10 cellular contexts compared by ENCODE assay signal in the genomic region with DNA sequence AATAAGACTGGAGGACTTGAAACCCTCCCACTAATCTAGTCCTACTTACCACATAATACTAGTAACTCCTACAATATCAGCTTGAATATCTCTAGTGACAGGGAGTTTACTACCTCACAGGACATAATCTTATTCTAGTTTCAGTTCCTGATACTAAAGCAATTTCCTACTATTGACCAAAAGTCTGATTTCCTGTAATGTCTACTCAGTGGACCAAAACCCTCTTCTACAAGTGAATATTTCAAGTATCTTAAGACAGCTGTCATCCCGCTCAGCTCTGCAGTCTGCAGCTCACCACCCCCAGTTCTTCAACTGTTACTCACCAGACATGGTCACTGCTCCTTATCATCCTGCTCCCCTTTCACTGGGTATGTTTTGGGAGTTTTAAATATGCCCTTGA.
DNase-seq lines count a peak whose midpoint lies in the region; ATAC-seq and TF ChIP-seq lines count a peak whose summit lies in the region.
"Had no signal": no experiment of that assay in that cellular context is flagged by ENCODE, and none has a peak within 500 bp of the region (broad histone marks: within the 10 kb centered on the region; RNA-seq: fewer than 3 reads in every experiment).

No MANE protein-coding gene starts in this region.

- POLR2A ChIA-PET in activated CD4-positive, alpha-beta T cell treated with anti-CD3 and anti-CD28 coated beads, Interleukin-2, amount 10 ng/mL, durations not matched to agents 7 days and 5 days (lab: Charles Lee): no interaction called here

- no peak for TF ChIP-seq POLR2A in right lobe of liver (IDR thresholded peaks at IDR 0.05)

- H3K27me3 Mint-ChIP-seq in activated CD4-positive, alpha-beta T cell treated with anti-CD3 and anti-CD28 coated beads, Interleukin-2, amount 10 ng/mL, durations not matched to agents 7 days and 5 days: peaks cover 1% of the 10 kb centered on the region

- intact Hi-C loops in right lobe of liver (cut with DNase I): no loop called here

- CTCF ChIA-PET in activated CD4-positive, alpha-beta T cell treated with anti-CD3 and anti-CD28 coated beads, Interleukin-2, amount 10 ng/mL, durations not matched to agents 7 days and 5 days (lab: Charles Lee): interaction anchor here (0.5 kb wide), 1 partner anchor 328 kb away, joined by 3 read pairs; no protein-coding TSS in a partner anchor

- no peaks in the 10 kb centered on the region for H3K9me3 ChIP-seq in right lobe of liver

- TF ChIP-seq CTCF in right lobe of liver (IDR thresholded peaks at IDR 0.05): no peak

- H3K27ac ChIP-seq in right lobe of liver: no peak overlapping the region

- ATAC-seq in GM18868 (IDR thresholded peaks at IDR 0.05; ENCODE audit: unreplicated experiment) (peak; percentile 89), GM21723 (IDR thresholded peaks at IDR 0.05; ENCODE audit: unreplicated experiment) (peak; percentile 83), HG03354 (IDR thresholded peaks at IDR 0.05; ENCODE audit: poor library complexity, severe bottlenecking, unreplicated experiment) (peak; percentile 95), right lobe of liver (no peak)

- H3K27ac Mint-ChIP-seq in activated CD4-positive, alpha-beta T cell treated with anti-CD3 and anti-CD28 coated beads, Interleukin-2, amount 10 ng/mL, durations not matched to agents 7 days and 5 days: no peak overlapping the region

- H3K4me3 Mint-ChIP-seq in activated CD4-positive, alpha-beta T cell treated with anti-CD3 and anti-CD28 coated beads, Interleukin-2, amount 10 ng/mL, durations not matched to agents 7 days and 5 days: no peak overlapping the region

- DNase-seq in myocyte (ENCODE audit: low read depth) (peak; percentile 26), AG20443 (ENCODE audit: low spot score) (no peak), right lobe of liver (no peak), NCI-H1694 treated with DMSO at 0.1 percent for 48 hours (lab: John Stamatoyannopoulos, UW) (no peak)
- DNase-seq in activated CD4-positive, alpha-beta T cell treated with anti-CD3 and anti-CD28 coated beads, Interleukin-2, amount 10 ng/mL, durations not matched to agents 7 days and 5 days: no peak
- DNase-seq: activated naive CD4-positive, alpha-beta T cell treated with anti-CD3 and anti-CD28 coated beads, Interleukin-2, amount 50 U/mL, for 16 hours; stimulated activated naive CD4-positive, alpha-beta T cell treated with Interleukin-2 at 50 U/mL for 16 hours had no signal

- H3K27me3 ChIP-seq in right lobe of liver: no peaks in the 10 kb centered on the region

- no peaks in the 10 kb centered on the region for H3K4me1 Mint-ChIP-seq in activated CD4-positive, alpha-beta T cell treated with anti-CD3 and anti-CD28 coated beads, Interleukin-2, amount 10 ng/mL, durations not matched to agents 7 days and 5 days

- 89% methylated on average over 1 of the region's 1 CpG for WGBS in right lobe of liver (ENCODE audit: insufficient coverage, low coverage, low lambda C conversion rate, missing lambda C conversion rate)

- no peak overlapping the region for H3K4me3 ChIP-seq in right lobe of liver

- no peaks in the 10 kb centered on the region for H3K9me3 Mint-ChIP-seq in activated CD4-positive, alpha-beta T cell treated with anti-CD3 and anti-CD28 coated beads, Interleukin-2, amount 10 ng/mL, durations not matched to agents 7 days and 5 days

- H3K36me3 Mint-ChIP-seq in activated CD4-positive, alpha-beta T cell treated with anti-CD3 and anti-CD28 coated beads, Interleukin-2, amount 10 ng/mL, durations not matched to agents 7 days and 5 days (ENCODE audit: low read depth): no peaks in the 10 kb centered on the region

- peaks cover 0 to 2% (median 0%) of the 10 kb centered on the region in 4 donors for H3K4me1 ChIP-seq in right lobe of liver

- H3K36me3 ChIP-seq in right lobe of liver: no peaks in the 10 kb centered on the region

Comparison
In these comparisons a context has a peak if more than half of its experiments do, and no peak if none do; other contexts are left out.
1. ATAC-seq: peak in GM18868 (single experiment), GM21723 (single experiment) and HG03354 (single experiment); none in right lobe of liver (0 of 4).